Comparison of ENCODE assay signal across 8 cellular contexts in genomic region chr14:68952544-68953535, GRCh38. TPM values are rescaled to one million over a fixed set of nuclear protein-coding genes. Genes with fewer than 3 reads are reported as not detected.
DNase-seq lines count a peak whose midpoint lies in the region; ATAC-seq and TF ChIP-seq lines count a peak whose summit lies in the region.

No MANE protein-coding gene starts in this region.

- H3K4me1 Mint-ChIP-seq in Caco-2 (ENCODE audit: low read depth, unreplicated experiment) = peaks cover 16% of the 10 kb centered on the region

- H3K36me3 ChIP-seq in Caco-2 (ENCODE audit: control insufficient read depth, insufficient read depth, low read length) (no peaks in the 10 kb centered on the region), SK-N-MC (ENCODE audit: insufficient read depth, low read length) (no peaks in the 10 kb centered on the region), psoas muscle (ENCODE audit: insufficient read depth in 1 of 2, low read depth in 1 of 2) (no peaks in the 10 kb centered on the region)

- intact Hi-C loops in Caco-2 (cut with micrococcal nuclease; ENCODE audit: unreplicated experiment) = no loop called here
- intact Hi-C loops in psoas muscle (cut with DNase I) = no loop called here

- no peaks in the 10 kb centered on the region for H3K27me3 Mint-ChIP-seq in Caco-2 (ENCODE audit: insufficient read depth, unreplicated experiment)

- DNase-seq in Caco-2 = no peak
- peak; percentile 79 for DNase-seq in SK-N-MC (ENCODE audit: low read depth, low spot score)
- peak; percentile 77 for DNase-seq in fibroblast of pulmonary artery (ENCODE audit: low read depth)
- peak in 1 of 2 donors; percentile 35 for DNase-seq in psoas muscle
- no peak for DNase-seq in COR-L47 (lab: John Stamatoyannopoulos, UW)
- no peak for DNase-seq in stimulated activated naive CD4-positive, alpha-beta T cell (lab: John Stamatoyannopoulos, UW)
- no peak for DNase-seq in NCI-H128 (lab: John Stamatoyannopoulos, UW; ENCODE audit: unreplicated experiment)
- no peak for DNase-seq in hippocampal formation (lab: John Stamatoyannopoulos, UW)

- H3K27ac ChIP-seq in SK-N-MC = peak overlapping the region; percentile 92
- H3K27ac ChIP-seq in psoas muscle = peak overlapping the region; percentile 50

- peaks cover 42% of the 10 kb centered on the region for H3K36me3 Mint-ChIP-seq in Caco-2 (ENCODE audit: insufficient read depth, unreplicated experiment)

- no TSS peak for BruUV-seq in Caco-2 (replicated peaks; lab: Mats Ljungman, UMichigan)

- H3K4me3 ChIP-seq in Caco-2 (ENCODE audit: low read depth, low read length) = no peak overlapping the region
- H3K4me3 ChIP-seq in SK-N-MC = peak overlapping the region; percentile 75
- peak overlapping the region; percentile 21 for H3K4me3 ChIP-seq in fibroblast of pulmonary artery (replicated peaks; ENCODE audit: low read depth, low read length)
- no peak overlapping the region for H3K4me3 ChIP-seq in psoas muscle

- 51 to 64% (median 56%) methylated on average over 16 of the region's 16 CpGs for WGBS in psoas muscle, 3 donors

- peaks cover 12% of the 10 kb centered on the region; the same call in 1 of the 2 replicates for H3K4me1 ChIP-seq in Caco-2
- peaks cover 47% of the 10 kb centered on the region for H3K4me1 ChIP-seq in psoas muscle

- H3K9me3 Mint-ChIP-seq in Caco-2 (ENCODE audit: unreplicated experiment) = no peaks in the 10 kb centered on the region

- no peak overlapping the region for H3K9ac ChIP-seq in SK-N-MC (ENCODE audit: insufficient read length)

- ATAC-seq in psoas muscle = peak in 2 of 4 donors; percentile 20 to 28

- TF ChIP-seq CTCF in Caco-2 (IDR thresholded peaks at IDR 0.05; ENCODE audit: insufficient read depth in 1 of 2, low read depth in 1 of 2, low read length in 1 of 2, severe bottlenecking in 1 of 2, unreplicated experiment in 1 of 2) (no peak), fibroblast of pulmonary artery (IDR thresholded peaks at IDR 0.05; ENCODE audit: low read length, missing control alignments) (no peak), psoas muscle (IDR thresholded peaks at IDR 0.05) (no peak)

- POLR2A ChIA-PET in Caco-2 (lab: Charles Lee) = no interaction called here

- no peak overlapping the region for H3K4me3 Mint-ChIP-seq in Caco-2 (ENCODE audit: unreplicated experiment)

- peak overlapping the region; percentile 65 for H3K27ac Mint-ChIP-seq in Caco-2 (ENCODE audit: unreplicated experiment)

- CTCF ChIA-PET in Caco-2 (lab: Charles Lee) = no interaction called here

- H3K27me3 ChIP-seq in Caco-2 (replicated peaks; ENCODE audit: control insufficient read depth, insufficient read depth, low read length) (no peaks in the 10 kb centered on the region), psoas muscle (ENCODE audit: insufficient read depth in 3 of 3, low read length in 2 of 3) (no peaks in the 10 kb centered on the region)

- H3K9me3 ChIP-seq in Caco-2 (no peaks in the 10 kb centered on the region), SK-N-MC (ENCODE audit: low read depth, low read length) (no peaks in the 10 kb centered on the region), psoas muscle (no peaks in the 10 kb centered on the region)

RNA-seq across cellular contexts. Expression of gene ACTN1, which starts 26.3 kb away (rescaled TPM):
- total RNA-seq in Caco-2 (2022) (170 and 181 TPM in 2 replicates), psoas muscle (10 to 100 TPM; 10.9 to 23.7 (median 16.0) TPM)
- 1 to 10 TPM; 5.8 to 9.1 (median 6.2) TPM for polyA plus RNA-seq in psoas muscle

Comparison
In these comparisons a context has a peak if more than half of its experiments do, and no peak if none do; other contexts are left out.
1. DNase-seq: peak in SK-N-MC (single experiment) and fibroblast of pulmonary artery (single experiment); none in Caco-2 (0 of 2), COR-L47 (single experiment), stimulated activated naive CD4-positive, alpha-beta T cell (0 of 6), NCI-H128 (single experiment) and hippocampal formation (0 of 2).
2. H3K4me3 ChIP-seq: peak in SK-N-MC (single experiment) and fibroblast of pulmonary artery (single experiment); none in Caco-2 (single experiment) and psoas muscle (single experiment).